In genomic region chr6:41693281-41693838, GRCh38 we compare ENCODE assay signal across 1 cellular context.
TF ChIP-seq lines count a peak whose summit lies in the region.

No MANE protein-coding gene starts in this region.

TF ChIP-seq in IMR-90, 13 proteins besides CTCF, POLR2A, EP300 and RAD21 (continued from another document):
- no peak for TF ChIP-seq ELK1 (IDR thresholded peaks at IDR 0.05; ENCODE audit: borderline replicate concordance, low read depth, low read length)
- no peak for TF ChIP-seq MAFK (IDR thresholded peaks at IDR 0.05; ENCODE audit: low read depth, low read length)
- no peak for TF ChIP-seq USF2 (IDR thresholded peaks at IDR 0.05; ENCODE audit: low read depth, low read length)
- no peak for TF ChIP-seq BHLHE40 (IDR thresholded peaks at IDR 0.05; ENCODE audit: low read depth, low read length)
- TF ChIP-seq RCOR1 (IDR thresholded peaks at IDR 0.05; ENCODE audit: insufficient replicate concordance, low read length) = no peak
- no peak for TF ChIP-seq MXI1 (IDR thresholded peaks at IDR 0.05; ENCODE audit: borderline replicate concordance, low read depth, low read length)
